ENCODE assay signal across 21 cellular contexts in genomic region chr11:15716550-15716949, GRCh38.
DNase-seq lines count a peak whose midpoint lies in the region; ATAC-seq and TF ChIP-seq lines count a peak whose summit lies in the region.
"Had no signal": no experiment of that assay in that cellular context is flagged by ENCODE, and none has a peak within 500 bp of the region (broad histone marks: within the 10 kb centered on the region; RNA-seq: fewer than 3 reads in every experiment).

No MANE protein-coding gene starts in this region.

- TF ChIP-seq CTCF in RWPE1 (conservative IDR thresholded peaks at IDR 0.05; ENCODE audit: low read depth) (no peak), fibroblast of mammary gland (conservative IDR thresholded peaks at IDR 0.05; ENCODE audit: control insufficient read depth, insufficient read depth, low read depth, low read length) (no peak)

- H3K27ac ChIP-seq in RWPE1: no peak overlapping the region
- H3K27ac ChIP-seq: esophagus muscularis mucosa, right atrium auricular region, suprapubic skin had no signal

- H3K4me3 ChIP-seq in fibroblast of mammary gland (ENCODE audit: control insufficient read depth, low read depth, low read length) (no peak overlapping the region), H7 (ENCODE audit: insufficient read depth, low read depth, low read length) (no peak overlapping the region)
- H3K4me3 ChIP-seq: esophagus muscularis mucosa, lung, right atrium auricular region, suprapubic skin had no signal

- no peaks in the 10 kb centered on the region for H3K36me3 ChIP-seq in H7 (replicated peaks; ENCODE audit: control insufficient read depth, insufficient read depth, low read length)
- H3K36me3 ChIP-seq: esophagus muscularis mucosa, right atrium auricular region, suprapubic skin had no signal

- ATAC-seq in left ventricle myocardium superior (peak; percentile 63), Right ventricle myocardium superior (ENCODE audit: poor library complexity) (no peak), GM18861 (IDR thresholded peaks at IDR 0.05; ENCODE audit: unreplicated experiment) (no peak)
- ATAC-seq: activated CD4-positive, alpha-beta T cell treated with anti-CD3 and anti-CD28 coated beads for 36 hours; CD8-positive, alpha-beta T cell had no signal

- intact Hi-C loops in left ventricle myocardium superior (cut with micrococcal nuclease) (no loop called here), Right ventricle myocardium superior (cut with DNase I) (no loop called here)

- POLR2A ChIA-PET in RWPE1 (lab: Yijun Ruan, JAX; ENCODE audit: low non-redundant PET): no interaction called here

- H3K27me3 ChIP-seq in H7 (ENCODE audit: control insufficient read depth, insufficient read depth, low read length): no peaks in the 10 kb centered on the region
- H3K27me3 ChIP-seq: esophagus muscularis mucosa, right atrium auricular region had no signal

- TF ChIP-seq POLR2A in erythroblast (IDR thresholded peaks at IDR 0.05; ENCODE audit: low read length): no peak

- CTCF ChIA-PET in RWPE1 (lab: Yijun Ruan, JAX): no interaction called here

- peak; percentile 31 for DNase-seq in left ventricle myocardium superior
- DNase-seq in Right ventricle myocardium superior: no peak
- peak; percentile 13 for DNase-seq in RWPE1 (ENCODE audit: low spot score)
- peak; percentile 14 for DNase-seq in fibroblast of mammary gland (ENCODE audit: low read depth)
- DNase-seq in H7: no peak
- DNase-seq in erythroblast (lab: John Stamatoyannopoulos, UW): no peak
- DNase-seq in LoVo (ENCODE audit: low spot score): no peak
- DNase-seq: activated CD4-positive, alpha-beta T cell treated with anti-CD3 and anti-CD28 coated beads for 36 hours; activated naive CD8-positive, alpha-beta T cell treated with anti-CD3 and anti-CD28 coated beads, Interleukin-2, amount 10 ng/mL, durations not matched to agents 7 days and 5 days; caudate nucleus; CD8-positive, alpha-beta T cell; NCI-H1105 treated with DMSO at 0.1 percent for 48 hours; NCI-H2227 treated with DMSO at 0.1 percent for 48 hours; occipital lobe; RPMI8226; stimulated activated CD4-positive, alpha-beta T cell treated with anti-CD3 and anti-CD28 coated beads, Interleukin-15, amount 100 ng/mL, for 24 hours had no signal

Comparison
In these comparisons a context has a peak if more than half of its experiments do, and no peak if none do; other contexts are left out.
1. DNase-seq: peak in left ventricle myocardium superior (single experiment), RWPE1 (single experiment) and fibroblast of mammary gland (single experiment); none in Right ventricle myocardium superior (single experiment), H7 (single experiment), erythroblast (0 of 2) and LoVo (single experiment).